ENCODE assay signal across 8 cellular contexts in genomic region chr6:117675658-117676301, GRCh38. TPM values are rescaled to one million over a fixed set of nuclear protein-coding genes. Genes with fewer than 3 reads are reported as not detected.
DNase-seq lines count a peak whose midpoint lies in the region; ATAC-seq and TF ChIP-seq lines count a peak whose summit lies in the region.
"Not testable (repeated sequence)": the region's sequence is repeated elsewhere in the genome, so short reads cannot be mapped to it uniquely, and the experiment has no call there.

No MANE protein-coding gene starts in this region.

- not testable (repeated sequence) for H3K36me3 ChIP-seq in CD4-positive, alpha-beta memory T cell (ENCODE audit: insufficient read depth, low read length); lung (ENCODE audit: control insufficient read depth in 2 of 2, insufficient read depth in 2 of 2, low read length in 2 of 2)
- peaks cover 32% of the 10 kb centered on the region for H3K36me3 ChIP-seq in OCI-LY1 (ENCODE audit: insufficient read depth, low read length)

- TF ChIP-seq CTCF in OCI-LY1 (IDR thresholded peaks at IDR 0.05; ENCODE audit: low read length); lung (IDR thresholded peaks at IDR 0.05; ENCODE audit: control extremely low read depth, extremely low read depth): not testable (repeated sequence)

- POLR2A ChIA-PET in CD4-positive, alpha-beta memory T cell (lab: Charles Lee; ENCODE audit: partially characterized antibody) = interaction anchor here (1.4 kb wide), 1 partner anchor 73 kb away, joined by 3 read pairs; the partner anchor contains the start of gene GOPC

- not testable (repeated sequence) for H3K27me3 Mint-ChIP-seq in CD4-positive, alpha-beta memory T cell

- H3K4me2 ChIP-seq in OCI-LY1 (ENCODE audit: low read length) = peak overlapping the region; percentile 76

- not testable (repeated sequence) for H2AFZ ChIP-seq in OCI-LY1 (ENCODE audit: low read length)

- WGBS in lung, 2 donors = 0 to 1% methylated on average over 17 to 47 of the region's 62 CpGs

- not testable (repeated sequence) for H3K36me3 Mint-ChIP-seq in CD4-positive, alpha-beta memory T cell

- ATAC-seq in GM19463 (IDR thresholded peaks at IDR 0.05; ENCODE audit: unreplicated experiment) (peak; percentile 15), HG03064 (IDR thresholded peaks at IDR 0.05; ENCODE audit: low read depth, unreplicated experiment) (peak; percentile 13), esophagus mucosa (peak; percentile 49), lung (ENCODE audit: insufficient read depth, low FRiP score) (peak; percentile 39)

- CTCF ChIA-PET in CD4-positive, alpha-beta memory T cell (lab: Charles Lee; ENCODE audit: partially characterized antibody) = interaction anchor here (1.0 kb wide), 1 partner anchor 72 kb away, joined by 3 read pairs; no protein-coding TSS in a partner anchor

- not testable (repeated sequence) for H3K9me3 ChIP-seq in CD4-positive, alpha-beta memory T cell (ENCODE audit: control insufficient read depth in 1 of 2, low read length in 2 of 2); OCI-LY1 (ENCODE audit: low read length); lung (ENCODE audit: control insufficient read depth in 2 of 2, insufficient read depth in 1 of 2, low read length in 1 of 2)

- H3K27me3 ChIP-seq in CD4-positive, alpha-beta memory T cell (ENCODE audit: insufficient read depth, low read length); OCI-LY1 (ENCODE audit: insufficient read depth, low read length); lung (ENCODE audit: control insufficient read depth, insufficient read depth): not testable (repeated sequence)

- peaks cover 43% of the 10 kb centered on the region for H3K4me1 ChIP-seq in CD4-positive, alpha-beta memory T cell (ENCODE audit: insufficient read depth, low read length)
- H3K4me1 ChIP-seq in OCI-LY1 (ENCODE audit: insufficient read depth, low read length, severe bottlenecking) (peaks cover 33% of the 10 kb centered on the region), lung (ENCODE audit: control insufficient read depth in 2 of 2, insufficient read depth in 2 of 2, low read length in 2 of 2) (peaks cover 8 to 31% of the 10 kb centered on the region in 2 donors)

- H3F3A ChIP-seq in OCI-LY1 (ENCODE audit: insufficient read depth, low read length) = not testable (repeated sequence)

- peak overlapping the region in 1 of 2 donors; percentile 84 for H3K4me3 ChIP-seq in CD4-positive, alpha-beta memory T cell (ENCODE audit: low read length in 2 of 2)
- H3K4me3 ChIP-seq in OCI-LY1 (ENCODE audit: low read depth, low read length, poor library complexity, severe bottlenecking) = peak overlapping the region; percentile 61
- H3K4me3 ChIP-seq in lung = peak overlapping the region; percentile 79
- peak overlapping the region; percentile 45 to 79 (median 70) for H3K4me3 ChIP-seq in skin epidermis

- peak; percentile 8 to 40 (median 13) for DNase-seq in CD4-positive, alpha-beta memory T cell
- DNase-seq in activated naive CD4-positive, alpha-beta T cell treated with Interleukin-2 at 50 U/mL for 16 hours = peak; percentile 17
- DNase-seq in lung (ENCODE audit: low spot score) = not testable (repeated sequence)

- intact Hi-C loops in CD4-positive, alpha-beta memory T cell (cut with micrococcal nuclease) = loop anchor here (1.0 to 10.0 kb wide), 6 partner anchors 73 to 1675 kb away; partner anchors contain the start of genes ASF1A, FAM184A and GOPC

- not testable (repeated sequence) for H3K9me3 Mint-ChIP-seq in CD4-positive, alpha-beta memory T cell

- H3K79me2 ChIP-seq in OCI-LY1 (ENCODE audit: insufficient read depth, low read length) = peaks cover 48% of the 10 kb centered on the region

- H3K9me2 ChIP-seq in OCI-LY1 (ENCODE audit: low read depth, low read length) = not testable (repeated sequence)

- peak overlapping the region; percentile 89 to 96 (median 93) for H3K4me3 Mint-ChIP-seq in CD4-positive, alpha-beta memory T cell

- H3K27ac ChIP-seq in CD4-positive, alpha-beta memory T cell (ENCODE audit: low read depth, low read length) = peak overlapping the region; percentile 67
- H3K27ac ChIP-seq in OCI-LY1 (ENCODE audit: low read depth, low read length, poor library complexity, severe bottlenecking) = not testable (repeated sequence)
- H3K27ac ChIP-seq in lung (ENCODE audit: low read depth in 1 of 2, low read length in 1 of 2) (peak overlapping the region; percentile 58 to 62), skin epidermis (peak overlapping the region in 20 of 21 experiments; percentile 44 to 93 (median 84))

- peak overlapping the region; percentile 85 to 97 (median 95) for H3K27ac Mint-ChIP-seq in CD4-positive, alpha-beta memory T cell

- H4K20me1 ChIP-seq in OCI-LY1 (ENCODE audit: insufficient read depth, low read length) = not testable (repeated sequence)

- H3K9ac ChIP-seq in OCI-LY1 (ENCODE audit: low read length) = peak overlapping the region; percentile 82

- H3K4me1 Mint-ChIP-seq in CD4-positive, alpha-beta memory T cell = peaks cover 43 to 70% (median 57%) of the 10 kb centered on the region in 4 donors

RNA-seq across cellular contexts. Expression of gene NUS1, which starts 0.5 kb away (rescaled TPM):
- 10 to 100 TPM; 33.0 to 33.2 TPM for total RNA-seq in CD4-positive, alpha-beta memory T cell
- 10 to 100 TPM; 16.4 to 25.8 TPM for polyA plus RNA-seq in CD4-positive, alpha-beta memory T cell
- total RNA-seq in esophagus mucosa (19.4 TPM), lung (10 to 100 TPM; 30.3 to 36.5 TPM)
- polyA plus RNA-seq in lung = 10 to 100 TPM; 20.3 to 32.7 TPM
